ENCODE assay signal across 8 cellular contexts in genomic region chr15:69160976-69161877, GRCh38. TPM values are rescaled to one million over a fixed set of nuclear protein-coding genes. Genes with fewer than 3 reads are reported as not detected.
DNase-seq lines count a peak whose midpoint lies in the region; ATAC-seq and TF ChIP-seq lines count a peak whose summit lies in the region.

No MANE protein-coding gene starts in this region.

- H3K27ac ChIP-seq in AG04450 (ENCODE audit: low read depth, low read length): no peak overlapping the region

- intact Hi-C loops in Right ventricle myocardium superior (cut with DNase I): loop anchor here (10.0 kb wide), 2 partner anchors 104 to 106 kb away; no protein-coding TSS in a partner anchor

- H3K27me3 Mint-ChIP-seq in activated naive CD8-positive, alpha-beta T cell treated with anti-CD3 and anti-CD28 coated beads for 36 hours: peaks cover under 1% of the 10 kb centered on the region

- no peaks in the 10 kb centered on the region for H3K36me3 Mint-ChIP-seq in activated naive CD8-positive, alpha-beta T cell treated with anti-CD3 and anti-CD28 coated beads for 36 hours

- no peak for DNase-seq in AG04450 (ENCODE audit: low read depth, low spot score)
- DNase-seq in GM19238 (ENCODE audit: insufficient read length, low spot score): peak; percentile 23
- DNase-seq in RKO (ENCODE audit: low spot score): peak; percentile 58
- peak; percentile 26 for DNase-seq in activated naive CD8-positive, alpha-beta T cell treated with anti-CD3 and anti-CD28 coated beads for 36 hours
- peak; percentile 57 for DNase-seq in Right ventricle myocardium superior
- DNase-seq in occipital lobe (lab: John Stamatoyannopoulos, UW): peak; percentile 41

- peak; percentile 35; the same call in 1 of the 2 replicates for TF ChIP-seq CTCF in AG04450 (IDR thresholded peaks at IDR 0.05; ENCODE audit: low read depth, low read length)

- POLR2A ChIA-PET in AG04450 (lab: Yijun Ruan, JAX): interaction anchor here (0.6 to 1.3 kb wide), 12 partner anchors 16 to 301 kb away, joined by 3 to 10 read pairs (median 4); partner anchors contain the start of gene KIF23

- H3K9me3 ChIP-seq in AG04450 (ENCODE audit: control insufficient read depth, insufficient read depth, low read length): no peaks in the 10 kb centered on the region; the same call in 1 of the 2 replicates

- H3K27me3 ChIP-seq in AG04450 (ENCODE audit: control insufficient read depth, insufficient read depth, low read length): no peaks in the 10 kb centered on the region

- no peaks in the 10 kb centered on the region for H3K9me3 Mint-ChIP-seq in activated naive CD8-positive, alpha-beta T cell treated with anti-CD3 and anti-CD28 coated beads for 36 hours

- ATAC-seq in Right ventricle myocardium superior (ENCODE audit: poor library complexity) (peak; percentile 43), HG03432 (IDR thresholded peaks at IDR 0.05; ENCODE audit: unreplicated experiment) (no peak), HG03025 (IDR thresholded peaks at IDR 0.05; ENCODE audit: low FRiP score, unreplicated experiment) (no peak)

- peak overlapping the region; percentile 54 for H3K27ac Mint-ChIP-seq in activated naive CD8-positive, alpha-beta T cell treated with anti-CD3 and anti-CD28 coated beads for 36 hours

- H3K4me3 ChIP-seq in AG04450 (ENCODE audit: low read depth, low read length): peak overlapping the region; percentile 84

- CTCF ChIA-PET in AG04450 (lab: Charles Lee): interaction anchor here (0.7 to 2.7 kb wide), 7 partner anchors 12 to 233 kb away, joined by 3 to 11 read pairs (median 4); no protein-coding TSS in a partner anchor

- H3K4me1 Mint-ChIP-seq in activated naive CD8-positive, alpha-beta T cell treated with anti-CD3 and anti-CD28 coated beads for 36 hours: peaks cover 16% of the 10 kb centered on the region

- peak overlapping the region; percentile 92 for H3K4me3 Mint-ChIP-seq in activated naive CD8-positive, alpha-beta T cell treated with anti-CD3 and anti-CD28 coated beads for 36 hours

RNA-seq across cellular contexts. Expression of gene GLCE, which starts 0.8 kb away (rescaled TPM):
- 35.7 and 48.1 TPM in 2 replicates for polyA plus RNA-seq in AG04450 (2011; rRNA removed)
- 22.9 and 42.1 TPM in 2 replicates for polyA minus RNA-seq in AG04450 (2011; rRNA and poly(A)+ RNA removed)
- 1 to 10 TPM; 4.6 to 5.0 TPM for total RNA-seq in activated naive CD8-positive, alpha-beta T cell treated with anti-CD3 and anti-CD28 coated beads for 36 hours
- total RNA-seq in Right ventricle myocardium superior (7.6 TPM), occipital lobe (76.4 TPM)
